ENCODE assay signal across 1 cellular context in genomic region chr2:157874278-157874825, GRCh38.
TF ChIP-seq lines count a peak whose summit lies in the region.

No MANE protein-coding gene starts in this region.

TF ChIP-seq in GM23338, 12 proteins besides CTCF, POLR2A, EP300 and RAD21 (continued from another document):
- no peak for TF ChIP-seq NANOG (IDR thresholded peaks at IDR 0.05; ENCODE audit: borderline replicate concordance)
- no peak for TF ChIP-seq ETS1 (IDR thresholded peaks at IDR 0.05)
- TF ChIP-seq ZNF114 (CRISPR knock-in tag; IDR thresholded peaks at IDR 0.05): no peak
- no peak for TF ChIP-seq STAT1 (IDR thresholded peaks at IDR 0.05; ENCODE audit: unreplicated experiment)
- no peak for TF ChIP-seq CREB1 (CRISPR knock-in tag; IDR thresholded peaks at IDR 0.05; ENCODE audit: low read depth)
- TF ChIP-seq POLR2AphosphoS5 (IDR thresholded peaks at IDR 0.05; ENCODE audit: low read depth): no peak
- TF ChIP-seq ZNF331 (CRISPR knock-in tag; IDR thresholded peaks at IDR 0.05; ENCODE audit: low read depth): no peak
